11 cellular contexts compared by ENCODE assay signal in genomic region chr17:82881900-82882714, GRCh38. TPM values are rescaled to one million over a fixed set of nuclear protein-coding genes. Genes with fewer than 3 reads are reported as not detected.
DNase-seq lines count a peak whose midpoint lies in the region; ATAC-seq and TF ChIP-seq lines count a peak whose summit lies in the region.
"Had no signal": no experiment of that assay in that cellular context is flagged by ENCODE, and none has a peak within 500 bp of the region (broad histone marks: within the 10 kb centered on the region; RNA-seq: fewer than 3 reads in every experiment).

No MANE protein-coding gene starts in this region.

- peaks cover 77% of the 10 kb centered on the region for H3K4me1 Mint-ChIP-seq in CD4-positive, alpha-beta T cell (ENCODE audit: low read depth)
- peaks cover 54% of the 10 kb centered on the region for H3K4me1 Mint-ChIP-seq in glutamatergic neuron (ENCODE audit: low read depth, unreplicated experiment)

- H3K27ac Mint-ChIP-seq in CD4-positive, alpha-beta T cell: peak overlapping the region; percentile 99
- H3K27ac Mint-ChIP-seq in glutamatergic neuron (ENCODE audit: unreplicated experiment): peak overlapping the region; percentile 87

- H3K36me3 Mint-ChIP-seq in CD4-positive, alpha-beta T cell (ENCODE audit: low read depth): peaks cover 21% of the 10 kb centered on the region
- peaks cover 10% of the 10 kb centered on the region for H3K36me3 Mint-ChIP-seq in glutamatergic neuron (ENCODE audit: unreplicated experiment)

- TF ChIP-seq CTCF in CD4-positive, alpha-beta T cell (IDR thresholded peaks at IDR 0.05): no peak
- TF ChIP-seq CTCF in VCaP (conservative IDR thresholded peaks at IDR 0.05) (no peak), glutamatergic neuron (IDR thresholded peaks at IDR 0.05; ENCODE audit: partially characterized antibody, unreplicated experiment) (no peak), prostate gland (IDR thresholded peaks at IDR 0.05) (no peak)

- TF ChIP-seq POLR2A in prostate gland (IDR thresholded peaks at IDR 0.05): no peak

- peaks cover 11% of the 10 kb centered on the region for H3K4me1 ChIP-seq in prostate gland (replicated peaks)

- H3K4me3 ChIP-seq in prostate gland: no peak overlapping the region

- no peak for DNase-seq in CD4-positive, alpha-beta T cell
- DNase-seq in glutamatergic neuron (no peak), prostate gland (ENCODE audit: low spot score) (no peak), NOMO-1 treated with DMSO at 0.1 percent for 48 hours (lab: John Stamatoyannopoulos, UW; ENCODE audit: unreplicated experiment) (no peak), HuH-7.5 (ENCODE audit: low spot score) (no peak)

- POLR2A ChIA-PET in CD4-positive, alpha-beta T cell (lab: Charles Lee): interaction anchor here (2.9 to 4.6 kb wide), 3 partner anchors 12 to 22 kb away, joined by 7 to 41 read pairs (median 29); no protein-coding TSS in a partner anchor

- CTCF ChIA-PET in CD4-positive, alpha-beta T cell (lab: Charles Lee): interaction anchor here (0.9 to 4.5 kb wide), 4 partner anchors 10 to 100 kb away, joined by 3 to 27 read pairs (median 6); no protein-coding TSS in a partner anchor

- H3K9me3 ChIP-seq in CD4-positive, alpha-beta T cell (ENCODE audit: control insufficient read depth, low read length): no peaks in the 10 kb centered on the region
- H3K9me3 ChIP-seq in prostate gland: no peaks in the 10 kb centered on the region

- H3K27me3 Mint-ChIP-seq in CD4-positive, alpha-beta T cell: no peaks in the 10 kb centered on the region
- peaks cover 15% of the 10 kb centered on the region for H3K27me3 Mint-ChIP-seq in glutamatergic neuron (ENCODE audit: unreplicated experiment)

- H3K9me3 Mint-ChIP-seq in CD4-positive, alpha-beta T cell: no peaks in the 10 kb centered on the region
- peaks cover 20% of the 10 kb centered on the region for H3K9me3 Mint-ChIP-seq in glutamatergic neuron (ENCODE audit: unreplicated experiment)

- intact Hi-C loops in CD4-positive, alpha-beta T cell (cut with DNase I, micrococcal nuclease): loop anchor here (1.0 to 2.0 kb wide), 3 partner anchors 11 to 18 kb away; no protein-coding TSS in a partner anchor
- intact Hi-C loops in prostate gland (cut with DNase I): no loop called here

- 73% methylated on average over 17 of the region's 17 CpGs for WGBS in prostate gland

- peak overlapping the region; percentile 78 for H3K27ac ChIP-seq in CD4-positive, alpha-beta T cell (ENCODE audit: low read depth, low read length)
- peak overlapping the region; percentile 99 for H3K27ac ChIP-seq in VCaP
- H3K27ac ChIP-seq in prostate gland: peak overlapping the region; percentile 73 to 90
- H3K27ac ChIP-seq: KMS-11 had no signal

- ATAC-seq in CD4-positive, alpha-beta T cell (ENCODE audit: poor library complexity): no peak
- ATAC-seq in GM19395 (IDR thresholded peaks at IDR 0.05; ENCODE audit: unreplicated experiment) (no peak), HG02588 (IDR thresholded peaks at IDR 0.05; ENCODE audit: unreplicated experiment) (no peak)

- H3K36me3 ChIP-seq in prostate gland: no peaks in the 10 kb centered on the region

- no peaks in the 10 kb centered on the region for H3K27me3 ChIP-seq in CD4-positive, alpha-beta T cell (ENCODE audit: control insufficient read depth, insufficient read depth, low read length)
- H3K27me3 ChIP-seq in prostate gland (replicated peaks; ENCODE audit: insufficient read depth): no peaks in the 10 kb centered on the region

- H3K4me3 Mint-ChIP-seq in CD4-positive, alpha-beta T cell: peak overlapping the region; percentile 86
- peak overlapping the region; percentile 36 for H3K4me3 Mint-ChIP-seq in glutamatergic neuron (ENCODE audit: unreplicated experiment)

RNA-seq across cellular contexts. Expression of gene ZNF750, which starts 42.3 kb away (rescaled TPM):
- not detected for total RNA-seq in CD4-positive, alpha-beta T cell
- 1.4 TPM for total RNA-seq in glutamatergic neuron (ENCODE audit: unreplicated experiment)
- 10 to 100 TPM in 1 of 2 donors, 1 to 10 TPM in 1; 7.0 to 10.3 TPM for total RNA-seq in prostate gland
- total RNA-seq: G401, mononuclear cell had no signal
